15 cellular contexts compared by ENCODE assay signal in genomic region chr4:2673157-2673556, GRCh38.
A peak's percentile ranks its signal among the peaks of the same experiment; 100 is the strongest.
DNase-seq lines count a peak whose midpoint lies in the region; ATAC-seq, FAIRE-seq and TF ChIP-seq lines count a peak whose summit lies in the region.
"Had no signal": no experiment of that assay in that cellular context is flagged by ENCODE, and none has a peak within 500 bp of the region (broad histone marks: within the 10 kb centered on the region; RNA-seq: fewer than 3 reads in every experiment).

No MANE protein-coding gene starts in this region.

- POLR2A ChIA-PET in Caco-2 (lab: Charles Lee) (no interaction called here), K562 (lab: Yijun Ruan, JAX) (interaction anchor here (0.6 kb wide), 1 partner anchor 1996 kb away, joined by 3 read pairs; no protein-coding TSS in a partner anchor)

- TF ChIP-seq EP300 in Ishikawa (IDR thresholded peaks at IDR 0.05; ENCODE audit: borderline replicate concordance): no peak
- TF ChIP-seq EP300 in K562 (IDR thresholded peaks at IDR 0.05; ENCODE audit: low read length): no peak

- H3K9me3 Mint-ChIP-seq in Caco-2 (ENCODE audit: unreplicated experiment): no peaks in the 10 kb centered on the region
- H3K9me3 Mint-ChIP-seq in nephron progenitor cell: peaks cover 12% of the 10 kb centered on the region
- H3K9me3 Mint-ChIP-seq: activated T-helper 2 cell treated with anti-CD3 and anti-CD28 coated beads, Interferon-gamma antibody, Interleukin-2, Interleukin-4, amounts not matched to agents 10 μg/mL and 5 μg/mL and 100 μg/mL, durations not matched to agents 14 hours and 24 hours and 36 hours had no signal

- H3K27me3 Mint-ChIP-seq in Caco-2 (ENCODE audit: insufficient read depth, unreplicated experiment) (no peaks in the 10 kb centered on the region), nephron progenitor cell (ENCODE audit: low read depth, poor library complexity) (peaks cover 3% of the 10 kb centered on the region)

- no peak overlapping the region for H3K4me2 ChIP-seq in K562 (ENCODE audit: insufficient read depth, low read length)

- H3K4me3 Mint-ChIP-seq in Caco-2 (ENCODE audit: unreplicated experiment): no peak overlapping the region
- H3K4me3 Mint-ChIP-seq in nephron progenitor cell: no peak overlapping the region

- in situ Hi-C loops in K562 (cut with MboI): no loop called here

- no peak for DNase-seq in Caco-2
- DNase-seq in K562 (ENCODE audit: extremely low read depth in 1 of 4, low spot score in 3 of 4): peak; percentile 20 to 49 (median 31)
- no peak for DNase-seq in nephron progenitor cell
- DNase-seq in superior temporal gyrus (ENCODE audit: extremely low spot score): no peak
- DNase-seq: DMS 273 treated with DMSO at 0.1 percent for 48 hours; H7; NCI-H1105 treated with DMSO at 0.1 percent for 48 hours; stimulated activated CD4-positive, alpha-beta T cell treated with anti-CD3 and anti-CD28 coated beads, Interleukin-12 subunit alpha, Interleukin-12 subunit beta, amount 100 ng/mL, for 4 hours had no signal

- H4K20me1 ChIP-seq in K562 (replicated peaks; ENCODE audit: control insufficient read depth, insufficient read depth, low read length): peaks cover 3% of the 10 kb centered on the region; the same call in 1 of the 2 replicates

- intact Hi-C loops in Caco-2 (cut with micrococcal nuclease; ENCODE audit: unreplicated experiment): no loop called here
- intact Hi-C loops in K562 (cut with micrococcal nuclease): no loop called here

- peak; percentile 10 to 44 for TF ChIP-seq CTCF in Caco-2 (IDR thresholded peaks at IDR 0.05; ENCODE audit: insufficient read depth in 1 of 2, low read depth in 1 of 2, low read length in 1 of 2, severe bottlenecking in 1 of 2, unreplicated experiment in 1 of 2)
- TF ChIP-seq CTCF in K562 (IDR thresholded peaks at IDR 0.05 in 2 of 3, conservative IDR thresholded peaks at IDR 0.05 in 1 of 3; ENCODE audit: insufficient read depth in 2 of 3, low read depth in 1 of 3, low read length in 3 of 3): peak; percentile 27 to 51 (median 49); a peak in 5 of 6 replicates
- peak; percentile 23 for TF ChIP-seq CTCF in nephron progenitor cell (IDR thresholded peaks at IDR 0.05)

- CTCF ChIA-PET in Caco-2 (lab: Charles Lee) (interaction anchor here (0.7 kb wide), 1 partner anchor 204 kb away, joined by 3 read pairs; the partner anchor contains the start of gene RNF4), K562 (lab: Yijun Ruan, JAX; ENCODE audit: low intra/inter-chr PET ratio) (no interaction called here)

- H3K27ac ChIP-seq in K562 (ENCODE audit: extremely low read depth, low read depth, low read length): no peak overlapping the region

- no peak overlapping the region for H3K4me3 ChIP-seq in Caco-2 (ENCODE audit: low read depth, low read length)
- H3K4me3 ChIP-seq in K562: no peak overlapping the region

- H3K4me1 Mint-ChIP-seq in Caco-2 (ENCODE audit: low read depth, unreplicated experiment): no peaks in the 10 kb centered on the region
- H3K4me1 Mint-ChIP-seq in nephron progenitor cell: peaks cover 29% of the 10 kb centered on the region

- peak; percentile 69; the same call in 2 of the 3 replicates for ATAC-seq in K562
- ATAC-seq in HG03159 (IDR thresholded peaks at IDR 0.05; ENCODE audit: unreplicated experiment): no peak
- no peak for ATAC-seq in HG03108 (IDR thresholded peaks at IDR 0.05; ENCODE audit: unreplicated experiment)
- ATAC-seq in HG03045 (IDR thresholded peaks at IDR 0.05; ENCODE audit: unreplicated experiment): no peak
- ATAC-seq: Panc1 had no signal

- H3K9me1 ChIP-seq in K562 (ENCODE audit: control insufficient read depth, insufficient read depth, low read length): no peaks in the 10 kb centered on the region

- H3K79me2 ChIP-seq in K562 (ENCODE audit: control insufficient read depth, insufficient read depth, low read length): 0 out of 3 replicates have a peak, but pooled peaks cover 2% of the 10 kb centered on the region

- TF ChIP-seq RAD21 in Ishikawa (IDR thresholded peaks at IDR 0.05; ENCODE audit: low read depth) (peak; percentile 34), K562 (CRISPR knock-in tag; conservative IDR thresholded peaks at IDR 0.05 in 1 of 2, IDR thresholded peaks at IDR 0.05 in 1 of 2) (no peak; a peak in 1 of 4 replicates)

- H2AFZ ChIP-seq in K562 (ENCODE audit: low read depth, low read length): no peak overlapping the region

- H3K9ac ChIP-seq in K562 (ENCODE audit: insufficient read depth in 1 of 2, low read depth in 2 of 2, low read length in 2 of 2): no peak overlapping the region

- WGBS in K562 (ENCODE audit: insufficient coverage, low coverage, missing lambda C conversion rate): 86% methylated on average over 1 of the region's 1 CpG

- no peak overlapping the region for H3K27ac Mint-ChIP-seq in Caco-2 (ENCODE audit: unreplicated experiment)
- no peak overlapping the region for H3K27ac Mint-ChIP-seq in nephron progenitor cell
- H3K27ac Mint-ChIP-seq: activated T-helper 2 cell treated with anti-CD3 and anti-CD28 coated beads, Interferon-gamma antibody, Interleukin-2, Interleukin-4, amounts not matched to agents 10 μg/mL and 5 μg/mL and 100 μg/mL, durations not matched to agents 14 hours and 24 hours and 36 hours had no signal

- no peaks in the 10 kb centered on the region for H3K27me3 ChIP-seq in Caco-2 (replicated peaks; ENCODE audit: control insufficient read depth, insufficient read depth, low read length)
- no peaks in the 10 kb centered on the region for H3K27me3 ChIP-seq in K562 (ENCODE audit: control insufficient read depth in 2 of 2, insufficient read depth in 2 of 2, low read length in 2 of 2)

- no TSS peak for BruUV-seq in Caco-2 (replicated peaks; lab: Mats Ljungman, UMichigan)
- no TSS peak for BruUV-seq in K562 (replicated peaks; lab: Mats Ljungman, UMichigan)

- peak; percentile 70 for FAIRE-seq in K562 (lab: Jason Lieb, UNC)
- FAIRE-seq: TTC549 had no signal

- no peak for TF ChIP-seq POLR2A in K562 (conservative IDR thresholded peaks at IDR 0.05)

- H3K36me3 ChIP-seq in Caco-2 (ENCODE audit: control insufficient read depth, insufficient read depth, low read length): peaks cover 2% of the 10 kb centered on the region
- peaks cover 70% of the 10 kb centered on the region for H3K36me3 ChIP-seq in K562 (ENCODE audit: control insufficient read depth, insufficient read depth, low read length)

- H3K4me1 ChIP-seq in Caco-2 (no peaks in the 10 kb centered on the region), K562 (replicated peaks in 1 of 2; ENCODE audit: control insufficient read depth in 2 of 2, insufficient read depth in 2 of 2, low read length in 2 of 2) (no peaks in the 10 kb centered on the region)

- peaks cover 63% of the 10 kb centered on the region for H3K36me3 Mint-ChIP-seq in Caco-2 (ENCODE audit: insufficient read depth, unreplicated experiment)
- H3K36me3 Mint-ChIP-seq in nephron progenitor cell (ENCODE audit: low read depth): peaks cover 83% of the 10 kb centered on the region

- H3K9me3 ChIP-seq in Caco-2: no peaks in the 10 kb centered on the region
- H3K9me3 ChIP-seq in K562 (replicated peaks; ENCODE audit: control insufficient read depth, insufficient read depth, low read depth, low read length): no peaks in the 10 kb centered on the region

TF ChIP-seq in Ishikawa, 13 proteins besides CTCF, POLR2A, EP300 and RAD21 (continues in another document):
- TF ChIP-seq TCF12 (IDR thresholded peaks at IDR 0.05; ENCODE audit: low read depth): no peak

TF ChIP-seq in K562, 482 proteins besides CTCF, POLR2A, EP300 and RAD21:
- TF ChIP-seq MECOM (CRISPR knock-in tag; IDR thresholded peaks at IDR 0.05) (no peak), SMAD3 (CRISPR knock-in tag; conservative IDR thresholded peaks at IDR 0.05) (no peak), PHB2 (IDR thresholded peaks at IDR 0.05; ENCODE audit: low read depth) (no peak), ZNF584 (CRISPR knock-in tag; IDR thresholded peaks at IDR 0.05; ENCODE audit: low read depth) (no peak), FOXJ3 (CRISPR knock-in tag; IDR thresholded peaks at IDR 0.05) (no peak)

Comparison
In these comparisons a context has a peak if more than half of its experiments do, and no peak if none do; other contexts are left out.
1. DNase-seq: peak in K562 (4 of 4); none in Caco-2 (0 of 2), nephron progenitor cell (single experiment) and superior temporal gyrus (single experiment).
2. Peak in every context shown above with its lines, with median percentiles within 50 percentile points of each other: CTCF ChIP-seq.